In the genomic region with DNA sequence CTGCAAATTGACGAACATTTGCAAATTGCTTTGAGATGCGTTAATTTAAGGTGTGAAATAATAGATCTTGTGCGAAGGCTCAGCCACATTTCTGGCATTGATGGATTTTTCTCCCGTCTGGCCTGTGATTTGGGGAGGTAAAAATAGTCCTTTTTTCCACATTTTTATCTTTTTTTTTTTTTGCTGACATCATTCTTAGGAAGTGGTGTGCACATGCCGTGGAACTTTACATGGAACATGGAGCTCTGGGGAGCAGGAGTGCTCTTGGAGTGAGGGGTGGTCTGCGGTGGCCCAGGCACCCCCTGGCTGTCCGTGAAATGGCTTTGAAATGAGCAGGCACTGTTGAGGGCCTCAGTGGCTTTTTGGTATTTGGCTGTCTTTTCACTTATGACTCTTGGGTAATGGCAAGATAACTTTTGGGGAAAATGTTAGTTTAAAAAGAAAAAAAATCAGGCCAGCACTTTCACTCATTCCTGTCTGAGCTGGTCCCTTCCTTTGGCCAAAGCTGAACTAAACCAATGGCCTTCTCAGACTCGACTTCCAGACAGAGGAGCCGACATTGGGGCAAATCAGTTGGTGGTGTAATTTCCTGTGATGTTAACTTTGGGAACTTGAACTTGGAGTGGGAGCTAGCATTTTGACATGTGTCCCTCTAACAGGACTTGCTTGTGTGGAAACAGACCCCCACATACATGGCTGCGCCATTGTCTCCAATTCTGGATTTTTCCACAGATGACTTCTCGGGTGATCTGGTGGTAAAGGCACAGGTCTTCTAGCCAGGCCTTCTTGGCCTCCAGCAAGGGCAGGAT, we compare ENCODE assay signal across 9 cellular contexts. TPM values are rescaled to one million over a fixed set of nuclear protein-coding genes. Genes with fewer than 3 reads are reported as not detected.
DNase-seq lines count a peak whose midpoint lies in the region; ATAC-seq, FAIRE-seq and TF ChIP-seq lines count a peak whose summit lies in the region.
"Had no signal": no experiment of that assay in that cellular context is flagged by ENCODE, and none has a peak within 500 bp of the region (broad histone marks: within the 10 kb centered on the region; RNA-seq: fewer than 3 reads in every experiment).

No MANE protein-coding gene starts in this region.

- H3K4me1 Mint-ChIP-seq in neural crest cell = peaks cover 77% of the 10 kb centered on the region

- H3K4me1 ChIP-seq in A673 (ENCODE audit: insufficient read depth, low read length, poor library complexity, severe bottlenecking) = peaks cover 28% of the 10 kb centered on the region
- H3K4me1 ChIP-seq in OCI-LY3 (ENCODE audit: low read length) = peaks cover 78% of the 10 kb centered on the region
- peaks cover 62% of the 10 kb centered on the region for H3K4me1 ChIP-seq in endothelial cell of umbilical vein (ENCODE audit: control insufficient read depth, extremely low read depth, insufficient read depth, low read length)

- H3K27me3 ChIP-seq in A673 (replicated peaks; ENCODE audit: insufficient read depth, low read depth, low read length, poor library complexity) (no peaks in the 10 kb centered on the region), OCI-LY3 (ENCODE audit: low read depth, low read length) (no peaks in the 10 kb centered on the region), endothelial cell of umbilical vein (ENCODE audit: control insufficient read depth in 2 of 2, insufficient read depth in 2 of 2, low read length in 2 of 2) (no peaks in the 10 kb centered on the region)

- TF ChIP-seq POLR2A in endothelial cell of umbilical vein (IDR thresholded peaks at IDR 0.05; ENCODE audit: low read depth, low read length) = no peak

- no peak for DNase-seq in A673 (ENCODE audit: low spot score)
- DNase-seq in endothelial cell of umbilical vein (ENCODE audit: low read depth, low spot score) = peak; percentile 16
- no peak for DNase-seq in neural crest cell (ENCODE audit: low read depth, low spot score)
- no peak for DNase-seq in stimulated activated CD4-positive, alpha-beta T cell treated with anti-CD3 and anti-CD28 coated beads, Interleukin-15, amount 100 ng/mL, for 24 hours
- DNase-seq in activated effector memory CD4-positive, alpha-beta T cell treated with Interleukin-2 at 50 U/mL for 16 hours = no peak
- no peak for DNase-seq in urothelium cell line (ENCODE audit: low spot score)
- DNase-seq: NCI-H1092 treated with DMSO at 0.1 percent for 48 hours had no signal

- peaks cover 2% of the 10 kb centered on the region for H3K36me3 Mint-ChIP-seq in neural crest cell (ENCODE audit: low read depth)

- H3K79me2 ChIP-seq in OCI-LY3 (ENCODE audit: low read length) = peaks cover 97% of the 10 kb centered on the region
- peaks cover 83% of the 10 kb centered on the region for H3K79me2 ChIP-seq in endothelial cell of umbilical vein (ENCODE audit: control insufficient read depth, insufficient read depth, low read length)

- H3K4me3 Mint-ChIP-seq in neural crest cell = peak overlapping the region; percentile 88

- H3K27me3 Mint-ChIP-seq in neural crest cell (ENCODE audit: low read depth) = no peaks in the 10 kb centered on the region

- CTCF ChIA-PET in A673 (lab: Charles Lee) (no interaction called here), endothelial cell of umbilical vein (lab: Charles Lee) (interaction anchor here (0.6 to 1.0 kb wide), 2 partner anchors 9 to 129 kb away, joined by 3 read pairs; no protein-coding TSS in a partner anchor)

- dilution Hi-C loops in endothelial cell of umbilical vein (cut with MboI; ENCODE audit: extremely low pct_ligation_motif_present, low sequenced_read_pairs) = no loop called here

- H3K27ac Mint-ChIP-seq in neural crest cell (ENCODE audit: unreplicated experiment) = peak overlapping the region; percentile 99

- intact Hi-C loops in A673 (cut with micrococcal nuclease; ENCODE audit: unreplicated experiment) (no loop called here), endothelial cell of umbilical vein (cut with micrococcal nuclease) (loop anchor here (1.0 to 5.0 kb wide), 2 partner anchors 35 to 150 kb away; no protein-coding TSS in a partner anchor)

- no peak for ATAC-seq in GM18858 (IDR thresholded peaks at IDR 0.05; ENCODE audit: unreplicated experiment)

- no peaks in the 10 kb centered on the region for H3K9me3 Mint-ChIP-seq in neural crest cell

- no peak overlapping the region for H2AFZ ChIP-seq in OCI-LY3 (ENCODE audit: low read depth, low read length)
- no peak overlapping the region for H2AFZ ChIP-seq in endothelial cell of umbilical vein (ENCODE audit: low read depth, low read length)

- no TSS peak for BruUV-seq in A673 (replicated peaks; lab: Mats Ljungman, UMichigan)
- no TSS peak for BruUV-seq in endothelial cell of umbilical vein (replicated peaks; lab: Mats Ljungman, UMichigan)

- POLR2A ChIA-PET in A673 (lab: Charles Lee; ENCODE audit: low non-redundant PET) (no interaction called here), endothelial cell of umbilical vein (lab: Charles Lee) (no interaction called here)

- H3K9ac ChIP-seq in OCI-LY3 (ENCODE audit: low read length) = peak overlapping the region; percentile 93
- peak overlapping the region; percentile 32 for H3K9ac ChIP-seq in endothelial cell of umbilical vein (replicated peaks; ENCODE audit: extremely low read depth, insufficient read depth, low read length)

- TF ChIP-seq CTCF in A673 (conservative IDR thresholded peaks at IDR 0.05; ENCODE audit: low read depth, low read length) = no peak
- TF ChIP-seq CTCF in OCI-LY3 (IDR thresholded peaks at IDR 0.05; ENCODE audit: low read depth, low read length) = no peak
- TF ChIP-seq CTCF in endothelial cell of umbilical vein (IDR thresholded peaks at IDR 0.05; ENCODE audit: extremely low read depth in 1 of 2, insufficient read depth in 1 of 2, low read depth in 1 of 2, low read length in 2 of 2) = no peak
- no peak for TF ChIP-seq CTCF in neural crest cell (conservative IDR thresholded peaks at IDR 0.05)

- FAIRE-seq in endothelial cell of umbilical vein (lab: Jason Lieb, UNC) (no peak), urothelium cell line (lab: Jason Lieb, UNC) (no peak)

- no peaks in the 10 kb centered on the region for H3K9me1 ChIP-seq in endothelial cell of umbilical vein (replicated peaks; ENCODE audit: control insufficient read depth, extremely low read depth, insufficient read depth, low read length)

- H4K20me1 ChIP-seq in OCI-LY3 (ENCODE audit: insufficient read depth, low read length) (peaks cover 52% of the 10 kb centered on the region), endothelial cell of umbilical vein (replicated peaks; ENCODE audit: control insufficient read depth, extremely low read depth, insufficient read depth, low read length) (no peaks in the 10 kb centered on the region)

- no peaks in the 10 kb centered on the region for H3K9me3 ChIP-seq in A673 (ENCODE audit: low read depth, low read length, poor library complexity, severe bottlenecking)
- no peaks in the 10 kb centered on the region for H3K9me3 ChIP-seq in OCI-LY3 (ENCODE audit: insufficient read depth, low read length)
- no peaks in the 10 kb centered on the region for H3K9me3 ChIP-seq in endothelial cell of umbilical vein (replicated peaks; ENCODE audit: control insufficient read depth, insufficient read depth, low read length)

- H3K4me3 ChIP-seq in A673 (ENCODE audit: low read depth, low read length, poor library complexity, severe bottlenecking) (no peak overlapping the region), OCI-LY3 (ENCODE audit: low read length) (peak overlapping the region; percentile 96), endothelial cell of umbilical vein (replicated peaks in 1 of 3; ENCODE audit: insufficient read depth in 1 of 3, low read depth in 1 of 3, low read length in 3 of 3) (peak overlapping the region in 1 of 3 experiments; percentile 0)

- H3K27ac ChIP-seq in A673 (ENCODE audit: low read depth, low read length, poor library complexity, severe bottlenecking) (peak overlapping the region; percentile 25), OCI-LY3 (ENCODE audit: low read length) (peak overlapping the region; percentile 94), endothelial cell of umbilical vein (ENCODE audit: insufficient read depth, low read depth, low read length) (peak overlapping the region; percentile 60)

- H3K36me3 ChIP-seq in A673 (ENCODE audit: insufficient read depth, low read length, poor library complexity, severe bottlenecking) (no peaks in the 10 kb centered on the region), OCI-LY3 (replicated peaks; ENCODE audit: low read depth, low read length) (peaks cover 46% of the 10 kb centered on the region), endothelial cell of umbilical vein (ENCODE audit: control insufficient read depth in 2 of 2, extremely low read depth in 1 of 2, insufficient read depth in 2 of 2, low read length in 2 of 2) (no peaks in the 10 kb centered on the region)

- H3K4me2 ChIP-seq in OCI-LY3 (ENCODE audit: low read length) (peak overlapping the region; percentile 100), endothelial cell of umbilical vein (ENCODE audit: insufficient read depth, low read length) (peak overlapping the region; percentile 69)

TF ChIP-seq in endothelial cell of umbilical vein, 7 proteins besides CTCF, POLR2A, EP300 and RAD21:
- TF ChIP-seq MYC (IDR thresholded peaks at IDR 0.05; ENCODE audit: low read depth, low read length) = no peak
- TF ChIP-seq, protein P1, sequence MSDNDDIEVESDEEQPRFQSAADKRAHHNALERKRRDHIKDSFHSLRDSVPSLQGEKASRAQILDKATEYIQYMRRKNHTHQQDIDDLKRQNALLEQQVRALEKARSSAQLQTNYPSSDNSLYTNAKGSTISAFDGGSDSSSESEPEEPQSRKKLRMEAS (IDR thresholded peaks at IDR 0.05; ENCODE audit: insufficient read depth, insufficient read length) = no peak
- TF ChIP-seq EZH2 (IDR thresholded peaks at IDR 0.05; ENCODE audit: borderline replicate concordance, low read depth, low read length, severe bottlenecking) = no peak
- TF ChIP-seq FOS (IDR thresholded peaks at IDR 0.05; ENCODE audit: borderline replicate concordance, insufficient read depth, low read length) = no peak
- no peak for TF ChIP-seq JUN (IDR thresholded peaks at IDR 0.05; ENCODE audit: borderline replicate concordance, insufficient read depth, insufficient read length, low read depth)

RNA-seq across cellular contexts. Expression of a gene that starts 4.2 kb away (rescaled TPM):
- total RNA-seq in A673 (2021) (23.3 and 35.9 TPM in 2 replicates), endothelial cell of umbilical vein (65.9 and 67.1 TPM in 2 replicates), neural crest cell (31.7 and 31.9 TPM in 2 replicates)
- 64.3 and 96.1 TPM in 2 replicates for polyA plus RNA-seq in endothelial cell of umbilical vein
- 77.1 and 88.2 TPM in 2 replicates for polyA plus RNA-seq in endothelial cell of umbilical vein (2011; cell fraction: cytosol; rRNA removed)
- 79.5 and 84.6 TPM in 2 replicates for polyA plus RNA-seq in endothelial cell of umbilical vein (2011; cell fraction: nucleus; rRNA removed)
- 62.6 and 78.9 TPM in 2 replicates for polyA plus RNA-seq in endothelial cell of umbilical vein (2012)
- polyA minus RNA-seq in endothelial cell of umbilical vein = 111 and 153 TPM in 2 replicates
- 5.1 TPM for polyA minus RNA-seq in endothelial cell of umbilical vein (2011; cell fraction: cytosol; rRNA and poly(A)+ RNA removed)
- polyA minus RNA-seq in endothelial cell of umbilical vein (2011; cell fraction: nucleus; rRNA and poly(A)+ RNA removed) = 48.7 and 63.7 TPM in 2 replicates

Comparison
In these comparisons a context has a peak if more than half of its experiments do, and no peak if none do; other contexts are left out.
1. H3K27ac ChIP-seq: peak in every context shown above with its lines; median percentile 94 in OCI-LY3; 60 in endothelial cell of umbilical vein; 25 in A673.